8 cellular contexts compared by ENCODE assay signal in the genomic region with DNA sequence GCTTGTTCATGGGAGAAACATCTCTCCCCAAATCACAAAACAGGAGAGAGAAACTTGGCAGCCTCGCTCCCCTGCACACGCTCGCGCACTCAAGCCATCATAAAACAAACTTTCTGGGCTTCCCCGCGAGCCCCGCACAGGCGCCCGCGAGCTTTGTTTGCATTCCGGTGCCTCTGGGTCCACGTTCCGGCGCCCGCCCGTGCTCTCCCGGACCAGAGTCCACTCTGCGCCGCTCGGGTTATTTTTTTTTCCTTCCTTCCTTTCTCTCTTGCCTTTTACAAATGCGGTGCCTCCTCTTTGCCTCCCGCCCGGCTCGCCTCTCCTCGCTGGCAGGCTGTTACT. TPM values are rescaled to one million over a fixed set of nuclear protein-coding genes. Genes with fewer than 3 reads are reported as not detected.
DNase-seq lines count a peak whose midpoint lies in the region; ATAC-seq and TF ChIP-seq lines count a peak whose summit lies in the region.

No MANE protein-coding gene starts in this region.

- ATAC-seq in HG02763 (IDR thresholded peaks at IDR 0.05; ENCODE audit: unreplicated experiment) (peak; percentile 17), sciatic nerve (peak; percentile 59)

- intact Hi-C loops in sciatic nerve (cut with DNase I): no loop called here

- H4K20me1 ChIP-seq in SU-DHL-6 (ENCODE audit: low read depth, low read length): no peaks in the 10 kb centered on the region

- no peaks in the 10 kb centered on the region for H3K27me3 ChIP-seq in SU-DHL-6 (ENCODE audit: low read length)

- no peaks in the 10 kb centered on the region for H3K79me2 ChIP-seq in SU-DHL-6 (ENCODE audit: insufficient read depth, low read length)

- in situ Hi-C loops in GM13976 (cut with MboI; ENCODE audit: low sequenced_read_pairs, unreplicated experiment): no loop called here

- peak overlapping the region; percentile 31 for H2AFZ ChIP-seq in SU-DHL-6 (ENCODE audit: low read depth, low read length, severe bottlenecking)

- DNase-seq in GM13976 (ENCODE audit: low spot score) (peak; percentile 58), germinal center (ENCODE audit: low spot score) (peak; percentile 11), sciatic nerve (ENCODE audit: low spot score) (no peak), ecto neural progenitor cell (ENCODE audit: low spot score) (no peak), OCI-M2 (lab: John Stamatoyannopoulos, UW; ENCODE audit: unreplicated experiment) (no peak)
- DNase-seq in activated CD4-positive, alpha-beta T cell treated with anti-CD3 and anti-CD28 coated beads for 48 hours: no peak

- H3K9me3 ChIP-seq in SU-DHL-6 (ENCODE audit: insufficient read depth, low read length): no peaks in the 10 kb centered on the region

- H3K27ac ChIP-seq in SU-DHL-6 (ENCODE audit: low read depth, low read length): no peak overlapping the region

- no peaks in the 10 kb centered on the region for H3K36me3 ChIP-seq in SU-DHL-6 (ENCODE audit: low read length)

- no peaks in the 10 kb centered on the region for H3K9me2 ChIP-seq in SU-DHL-6 (replicated peaks; ENCODE audit: insufficient read depth, low read length)

- TF ChIP-seq CTCF in GM13976 (IDR thresholded peaks at IDR 0.05; ENCODE audit: borderline replicate concordance, control extremely low read depth, extremely low read depth, insufficient read depth, missing control alignments): no peak
- no peak for TF ChIP-seq CTCF in SU-DHL-6 (IDR thresholded peaks at IDR 0.05; ENCODE audit: insufficient read depth, low read length, poor library complexity, severe bottlenecking)

- H3F3A ChIP-seq in SU-DHL-6 (ENCODE audit: insufficient read depth): no peaks in the 10 kb centered on the region

- H3K9ac ChIP-seq in SU-DHL-6 (ENCODE audit: low read length): no peak overlapping the region

- peak overlapping the region; percentile 36 for H3K4me2 ChIP-seq in SU-DHL-6 (ENCODE audit: low read depth, low read length, poor library complexity, severe bottlenecking)

- H3K4me3 ChIP-seq in SU-DHL-6 (ENCODE audit: insufficient read depth, low read length, poor library complexity, severe bottlenecking): peak overlapping the region; percentile 36

RNA-seq across cellular contexts. Expression of a gene that starts 0.4 kb away (rescaled TPM):
- 64.6 TPM for total RNA-seq in sciatic nerve

Comparison
In these comparisons a context has a peak if more than half of its experiments do, and no peak if none do; other contexts are left out.
1. DNase-seq: peak in GM13976 (single experiment) and germinal center (single experiment); none in sciatic nerve (single experiment), ecto neural progenitor cell (single experiment), OCI-M2 (single experiment) and activated CD4-positive, alpha-beta T cell treated with anti-CD3 and anti-CD28 coated beads for 48 hours (single experiment).